Comparison of ENCODE assay signal across 20 cellular contexts in the genomic region with DNA sequence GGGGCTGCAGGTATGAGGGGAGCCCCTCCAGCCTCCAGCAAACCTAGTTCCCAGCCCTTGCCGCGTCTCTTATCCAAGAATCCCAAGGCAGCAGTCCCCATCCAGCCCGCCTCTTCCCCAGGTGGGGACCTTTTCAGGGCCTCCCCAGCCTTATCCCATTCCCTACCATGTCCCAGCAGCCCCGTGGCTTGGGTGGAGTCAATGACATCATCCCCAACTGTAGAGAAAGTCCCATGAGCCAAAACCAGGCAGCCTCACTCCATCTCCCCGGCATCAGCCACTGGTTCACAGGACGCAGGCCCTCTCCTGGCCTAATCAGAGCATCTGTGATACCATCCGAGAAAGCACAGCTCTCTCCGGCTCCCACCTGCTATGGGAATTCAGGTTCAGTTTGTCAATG.
DNase-seq lines count a peak whose midpoint lies in the region; ATAC-seq and TF ChIP-seq lines count a peak whose summit lies in the region.
"Had no signal": no experiment of that assay in that cellular context is flagged by ENCODE, and none has a peak within 500 bp of the region (broad histone marks: within the 10 kb centered on the region; RNA-seq: fewer than 3 reads in every experiment).

No MANE protein-coding gene starts in this region.

- H3K9me3 Mint-ChIP-seq in activated CD4-positive, alpha-beta T cell treated with anti-CD3 and anti-CD28 coated beads, Interleukin-2, amount 10 ng/mL, durations not matched to agents 24 days and 14 days = no peaks in the 10 kb centered on the region
- H3K9me3 Mint-ChIP-seq in WTC11 = peaks cover 6% of the 10 kb centered on the region

- H3K9me3 ChIP-seq in right cardiac atrium (ENCODE audit: control insufficient read depth, low read length) = no peaks in the 10 kb centered on the region
- H3K9me3 ChIP-seq in tibial nerve = no peaks in the 10 kb centered on the region
- H3K9me3 ChIP-seq: colonic mucosa had no signal

- H3K4me1 ChIP-seq in right cardiac atrium (ENCODE audit: control insufficient read depth, insufficient read depth, low read length) (peaks cover 10% of the 10 kb centered on the region), tibial nerve (peaks cover 0 to 59% (median 21%) of the 10 kb centered on the region in 4 donors)
- H3K4me1 ChIP-seq: colonic mucosa had no signal

- H3K27ac Mint-ChIP-seq in activated CD4-positive, alpha-beta T cell treated with anti-CD3 and anti-CD28 coated beads, Interleukin-2, amount 10 ng/mL, durations not matched to agents 24 days and 14 days = peak overlapping the region; percentile 15
- peak overlapping the region; percentile 30 for H3K27ac Mint-ChIP-seq in WTC11

- H3K36me3 ChIP-seq in tibial nerve = peaks cover 0 to 41% (median 0%) of the 10 kb centered on the region in 3 donors
- H3K36me3 ChIP-seq: colonic mucosa had no signal

- H3K4me1 Mint-ChIP-seq in activated CD4-positive, alpha-beta T cell treated with anti-CD3 and anti-CD28 coated beads, Interleukin-2, amount 10 ng/mL, durations not matched to agents 24 days and 14 days = no peaks in the 10 kb centered on the region
- peaks cover 32% of the 10 kb centered on the region for H3K4me1 Mint-ChIP-seq in WTC11

- H3K27me3 Mint-ChIP-seq in activated CD4-positive, alpha-beta T cell treated with anti-CD3 and anti-CD28 coated beads, Interleukin-2, amount 10 ng/mL, durations not matched to agents 24 days and 14 days = no peaks in the 10 kb centered on the region
- H3K27me3 Mint-ChIP-seq in WTC11 (ENCODE audit: low read depth) = no peaks in the 10 kb centered on the region

- WGBS in right cardiac atrium = 63% methylated on average over 8 of the region's 8 CpGs
- WGBS in tibial nerve, 2 donors = 57 to 68% methylated on average over 8 of the region's 8 CpGs

- ATAC-seq in WTC11 (no peak), right cardiac atrium (no peak), HG03571 (IDR thresholded peaks at IDR 0.05; ENCODE audit: unreplicated experiment) (no peak), GM21381 (IDR thresholded peaks at IDR 0.05; ENCODE audit: unreplicated experiment) (no peak)

- no peak for DNase-seq in activated CD4-positive, alpha-beta T cell treated with anti-CD3 and anti-CD28 coated beads, Interleukin-2, amount 10 ng/mL, durations not matched to agents 24 days and 14 days
- no peak for DNase-seq in activated CD4-positive, alpha-beta T cell treated with anti-CD3 and anti-CD28 coated beads for 48 hours
- DNase-seq in WTC11 (ENCODE audit: low spot score) = no peak
- DNase-seq in right cardiac atrium = peak in 2 of 3 donors; percentile 65 to 71
- DNase-seq in tibial nerve (ENCODE audit: low spot score in 2 of 2) = no peak
- DNase-seq in COR-L47 (lab: John Stamatoyannopoulos, UW) = no peak
- DNase-seq: 8988T; colonic mucosa; DMS79 treated with DMSO at 0.1 percent for 48 hours; head of caudate nucleus; islet precursor cell; KG1; midbrain; NCI-H1105 treated with DMSO at 0.1 percent for 48 hours; stimulated activated CD4-positive, alpha-beta T cell treated with anti-CD3 and anti-CD28 coated beads, Interleukin-4, amount 100 ng/mL, for 24 hours; stimulated activated CD8-positive, alpha-beta memory T cell treated with anti-CD3 and anti-CD28 coated beads, Interleukin-4, amount 100 ng/mL, for 48 hours; SW 1271 had no signal

- no peak for TF ChIP-seq POLR2A in tibial nerve (IDR thresholded peaks at IDR 0.05)

- H3K27ac ChIP-seq in right cardiac atrium (ENCODE audit: low read length) (no peak overlapping the region), tibial nerve (peak overlapping the region in 3 of 4 donors; percentile 23 to 79 (median 42))
- H3K27ac ChIP-seq: colonic mucosa, HL-60 had no signal

- intact Hi-C loops in activated CD4-positive, alpha-beta T cell treated with anti-CD3 and anti-CD28 coated beads, Interleukin-2, amount 10 ng/mL, durations not matched to agents 24 days and 14 days (cut with micrococcal nuclease) = no loop called here
- intact Hi-C loops in right cardiac atrium (cut with DNase I) = loop anchor here in 1 of 4 donors (10.0 kb wide), 1 partner anchor 328 kb away; no protein-coding TSS in a partner anchor

- no peaks in the 10 kb centered on the region for H3K27me3 ChIP-seq in right cardiac atrium (ENCODE audit: control insufficient read depth, insufficient read depth)
- no peaks in the 10 kb centered on the region for H3K27me3 ChIP-seq in tibial nerve
- H3K27me3 ChIP-seq: colonic mucosa had no signal

- no peak overlapping the region for H3K4me3 ChIP-seq in right cardiac atrium (ENCODE audit: low read length)
- no peak overlapping the region for H3K4me3 ChIP-seq in tibial nerve
- H3K4me3 ChIP-seq: colonic mucosa had no signal

- TF ChIP-seq CTCF in WTC11 (IDR thresholded peaks at IDR 0.05) (no peak), tibial nerve (IDR thresholded peaks at IDR 0.05) (no peak)

- POLR2A ChIA-PET in WTC11 (lab: Charles Lee) = interaction anchor here (0.6 kb wide), 1 partner anchor 891 kb away, joined by 3 read pairs; no protein-coding TSS in a partner anchor

- TF ChIP-seq EP300 in tibial nerve (IDR thresholded peaks at IDR 0.05) = no peak

- H3K36me3 Mint-ChIP-seq in activated CD4-positive, alpha-beta T cell treated with anti-CD3 and anti-CD28 coated beads, Interleukin-2, amount 10 ng/mL, durations not matched to agents 24 days and 14 days (ENCODE audit: low read depth) = peaks cover 16% of the 10 kb centered on the region
- peaks cover 12% of the 10 kb centered on the region for H3K36me3 Mint-ChIP-seq in WTC11

- H3K4me3 Mint-ChIP-seq in activated CD4-positive, alpha-beta T cell treated with anti-CD3 and anti-CD28 coated beads, Interleukin-2, amount 10 ng/mL, durations not matched to agents 24 days and 14 days = no peak overlapping the region
- H3K4me3 Mint-ChIP-seq in WTC11 = no peak overlapping the region

- CTCF ChIA-PET in WTC11 (lab: Charles Lee) = no interaction called here

TF ChIP-seq in WTC11, 78 proteins besides CTCF, POLR2A, EP300 and RAD21:
- TF ChIP-seq IRF2 (CRISPR knock-in tag; IDR thresholded peaks at IDR 0.05; ENCODE audit: borderline replicate concordance, low read depth) (no peak), E2F5 (CRISPR knock-in tag; IDR thresholded peaks at IDR 0.05) (no peak)

Comparison
In these comparisons a context has a peak if more than half of its experiments do, and no peak if none do; other contexts are left out.
1. DNase-seq: peak in right cardiac atrium (2 of 3); none in activated CD4-positive, alpha-beta T cell treated with anti-CD3 and anti-CD28 coated beads, Interleukin-2, amount 10 ng/mL, durations not matched to agents 24 days and 14 days (single experiment), activated CD4-positive, alpha-beta T cell treated with anti-CD3 and anti-CD28 coated beads for 48 hours (single experiment), WTC11 (single experiment), tibial nerve (0 of 2) and COR-L47 (single experiment).